ENCODE assay signal across 11 cellular contexts in genomic region chr15:88897142-88897455, GRCh38. TPM values are rescaled to one million over a fixed set of nuclear protein-coding genes. Genes with fewer than 3 reads are reported as not detected.
DNase-seq lines count a peak whose midpoint lies in the region; ATAC-seq and TF ChIP-seq lines count a peak whose summit lies in the region.
"Had no signal": no experiment of that assay in that cellular context is flagged by ENCODE, and none has a peak within 500 bp of the region (broad histone marks: within the 10 kb centered on the region; RNA-seq: fewer than 3 reads in every experiment).

No MANE protein-coding gene starts in this region.

- peaks cover 11% of the 10 kb centered on the region for H3K27me3 ChIP-seq in cardiac muscle cell
- H3K27me3 ChIP-seq in mammary epithelial cell (ENCODE audit: insufficient read depth, low read length): no peaks in the 10 kb centered on the region
- no peaks in the 10 kb centered on the region for H3K27me3 ChIP-seq in naive thymus-derived CD4-positive, alpha-beta T cell (ENCODE audit: control insufficient read depth in 2 of 2, insufficient read depth in 2 of 2, low read length in 2 of 2)

- POLR2A ChIA-PET in naive thymus-derived CD4-positive, alpha-beta T cell (lab: Charles Lee): interaction anchor here (0.6 to 6.8 kb wide), 2 partner anchors 7 to 24 kb away, joined by 3 to 41 read pairs; no protein-coding TSS in a partner anchor

- H3K27me3 Mint-ChIP-seq in naive thymus-derived CD4-positive, alpha-beta T cell: no peaks in the 10 kb centered on the region
- H3K27me3 Mint-ChIP-seq in type B pancreatic cell: peaks cover 20% of the 10 kb centered on the region

- H3K4me3 ChIP-seq in cardiac muscle cell: no peak overlapping the region
- no peak overlapping the region for H3K4me3 ChIP-seq in mammary epithelial cell (replicated peaks in 1 of 3; ENCODE audit: insufficient read depth in 1 of 3, low read depth in 2 of 3, low read length in 3 of 3)
- peak overlapping the region; percentile 32 for H3K4me3 ChIP-seq in naive thymus-derived CD4-positive, alpha-beta T cell (ENCODE audit: low read length)
- H3K4me3 ChIP-seq: SJCRH30 had no signal

- peak overlapping the region; percentile 66 for H2AFZ ChIP-seq in mammary epithelial cell (ENCODE audit: low read depth, low read length)

- in situ Hi-C loops in mammary epithelial cell (cut with MboI; ENCODE audit: low sequenced_read_pairs in 2 of 2): no loop called here

- H3K4me2 ChIP-seq in mammary epithelial cell (ENCODE audit: insufficient read depth, low read depth, low read length): peak overlapping the region; percentile 48

- H3K4me1 Mint-ChIP-seq in naive thymus-derived CD4-positive, alpha-beta T cell: peaks cover 31 to 57% (median 46%) of the 10 kb centered on the region in 7 donors
- peaks cover 19% of the 10 kb centered on the region for H3K4me1 Mint-ChIP-seq in type B pancreatic cell (ENCODE audit: unreplicated experiment)

- no peaks in the 10 kb centered on the region for H3K9me3 Mint-ChIP-seq in naive thymus-derived CD4-positive, alpha-beta T cell
- no peaks in the 10 kb centered on the region for H3K9me3 Mint-ChIP-seq in type B pancreatic cell
- H3K9me3 Mint-ChIP-seq: activated T-helper 1 cell treated with anti-CD3 and anti-CD28 coated beads, Interleukin-12 subunit alpha, Interleukin-12 subunit beta, Interleukin-2, Interleukin-4 antibody, amounts not matched to agents 30 ng/mL and 10 ng/mL and 1 ng/mL, durations not matched to agents 14 hours and 24 hours and 36 hours had no signal

- no peaks in the 10 kb centered on the region for H3K79me2 ChIP-seq in mammary epithelial cell (ENCODE audit: insufficient read depth, low read length)

- no peaks in the 10 kb centered on the region for H4K20me1 ChIP-seq in mammary epithelial cell (ENCODE audit: insufficient read depth, low read length)

- WGBS in mammary epithelial cell (ENCODE audit: low coverage, missing lambda C conversion rate): 20% methylated on average over 1 of the region's 8 CpGs

- DNase-seq in cardiac muscle cell (ENCODE audit: low read depth in 1 of 2, low spot score in 1 of 2) (no peak), left cardiac atrium (no peak), mammary epithelial cell (no peak), type B pancreatic cell (ENCODE audit: extremely low spot score, unreplicated experiment) (no peak), DMS153 (lab: John Stamatoyannopoulos, UW) (no peak)
- no peak for DNase-seq in naive thymus-derived CD4-positive, alpha-beta T cell
- no peak for DNase-seq in activated CD4-positive, alpha-beta T cell treated with anti-CD3 and anti-CD28 coated beads, Interleukin-2, amount 50 U/mL, for 4 hours
- DNase-seq: NCI-H1092 treated with DMSO at 0.1 percent for 48 hours had no signal

- no peaks in the 10 kb centered on the region for H3K9me3 ChIP-seq in cardiac muscle cell (ENCODE audit: low read depth)
- no peaks in the 10 kb centered on the region for H3K9me3 ChIP-seq in mammary epithelial cell (replicated peaks; ENCODE audit: insufficient read depth, low read length)
- H3K9me3 ChIP-seq in naive thymus-derived CD4-positive, alpha-beta T cell (ENCODE audit: control insufficient read depth in 2 of 3, low read length in 3 of 3): no peaks in the 10 kb centered on the region
- H3K9me3 ChIP-seq: SJCRH30 had no signal

- no peak overlapping the region for H3K9ac ChIP-seq in mammary epithelial cell (ENCODE audit: insufficient read depth, low read length)

- no peak for TF ChIP-seq POLR2A in GM18505 (IDR thresholded peaks at IDR 0.05; ENCODE audit: borderline replicate concordance, extremely low read depth, insufficient read depth, insufficient read length)

- ATAC-seq in left cardiac atrium (no peak), GM18505 (IDR thresholded peaks at IDR 0.05; ENCODE audit: unreplicated experiment) (no peak)
- no peak for ATAC-seq in naive thymus-derived CD4-positive, alpha-beta T cell

- dilution Hi-C loops in mammary epithelial cell (cut with HindIII; ENCODE audit: low sequenced_read_pairs): no loop called here

- H3K4me3 Mint-ChIP-seq in naive thymus-derived CD4-positive, alpha-beta T cell: peak overlapping the region; percentile 24 to 83 (median 60)
- no peak overlapping the region for H3K4me3 Mint-ChIP-seq in type B pancreatic cell

- H3K27ac Mint-ChIP-seq in naive thymus-derived CD4-positive, alpha-beta T cell: peak overlapping the region in 8 of 9 donors; percentile 20 to 97 (median 80)
- H3K27ac Mint-ChIP-seq in type B pancreatic cell: peak overlapping the region; percentile 73

- peaks cover 12% of the 10 kb centered on the region for H3K36me3 ChIP-seq in cardiac muscle cell
- H3K36me3 ChIP-seq in mammary epithelial cell (ENCODE audit: insufficient read depth, low read length): no peaks in the 10 kb centered on the region
- peaks cover 0 to 17% (median 0%) of the 10 kb centered on the region in 3 experiments for H3K36me3 ChIP-seq in naive thymus-derived CD4-positive, alpha-beta T cell (ENCODE audit: control insufficient read depth in 2 of 3, insufficient read depth in 3 of 3, low read length in 3 of 3)
- H3K36me3 ChIP-seq: SJCRH30 had no signal

- H3K4me1 ChIP-seq in cardiac muscle cell (ENCODE audit: low read depth) (peaks cover 16% of the 10 kb centered on the region), mammary epithelial cell (ENCODE audit: insufficient read depth, low read length) (peaks cover 18% of the 10 kb centered on the region)
- peaks cover 27 to 33% of the 10 kb centered on the region in 2 donors for H3K4me1 ChIP-seq in naive thymus-derived CD4-positive, alpha-beta T cell (ENCODE audit: control insufficient read depth in 2 of 2, insufficient read depth in 2 of 2, low read length in 2 of 2)

- CTCF ChIA-PET in mammary epithelial cell (lab: Charles Lee; ENCODE audit: low non-redundant PET): no interaction called here
- CTCF ChIA-PET in naive thymus-derived CD4-positive, alpha-beta T cell (lab: Charles Lee): interaction anchor here (0.6 to 8.1 kb wide), 5 partner anchors 7 to 113 kb away, joined by 3 to 99 read pairs (median 3); no protein-coding TSS in a partner anchor

- intact Hi-C loops in left cardiac atrium (cut with DNase I): loop anchor here in 1 of 2 donors (10.0 kb wide), 1 partner anchor 272 kb away; the partner anchor contains the start of gene AEN
- intact Hi-C loops in mammary epithelial cell (cut with micrococcal nuclease): loop anchor here (1.0 to 5.0 kb wide), 3 partner anchors 240 to 420 kb away; partner anchors contain the start of gene FANCI
- intact Hi-C loops in naive thymus-derived CD4-positive, alpha-beta T cell (cut with micrococcal nuclease): loop anchor here in 1 of 2 donors (1.0 kb wide), 1 partner anchor 430 kb away; the partner anchor contains the start of genes MRPL46 and MRPS11

- no TSS peak for BruUV-seq in mammary epithelial cell (replicated peaks; lab: Mats Ljungman, UMichigan)

- H3K36me3 Mint-ChIP-seq in naive thymus-derived CD4-positive, alpha-beta T cell: peaks cover 0 to 17% (median 0%) of the 10 kb centered on the region in 5 donors
- H3K36me3 Mint-ChIP-seq in type B pancreatic cell: no peaks in the 10 kb centered on the region

- peak overlapping the region; percentile 36 for H3K27ac ChIP-seq in cardiac muscle cell
- no peak overlapping the region for H3K27ac ChIP-seq in mammary epithelial cell (ENCODE audit: insufficient read depth, low read depth, low read length)
- H3K27ac ChIP-seq in naive thymus-derived CD4-positive, alpha-beta T cell (ENCODE audit: low read depth, low read length): peak overlapping the region; percentile 44

- TF ChIP-seq CTCF in cardiac muscle cell (IDR thresholded peaks at IDR 0.05; ENCODE audit: low read depth, low read length) (no peak), mammary epithelial cell (conservative IDR thresholded peaks at IDR 0.05 in 1 of 2, IDR thresholded peaks at IDR 0.05 in 1 of 2; ENCODE audit: extremely low read depth in 1 of 2, insufficient read depth in 1 of 2, low read depth in 1 of 2, low read length in 2 of 2) (no peak), type B pancreatic cell (conservative IDR thresholded peaks at IDR 0.05) (no peak)

RNA-seq across cellular contexts. Expression of gene HAPLN3, which starts 1.8 kb away (rescaled TPM):
- 9.9 and 21.7 TPM in 2 replicates for total RNA-seq in cardiac muscle cell
- 6.8 and 8.1 TPM in 2 replicates for polyA plus RNA-seq in cardiac muscle cell
- total RNA-seq in left cardiac atrium: 1 to 10 TPM; 3.3 to 7.2 TPM
- 1 to 10 TPM; 1.5 to 3.8 TPM for total RNA-seq in mammary epithelial cell
- 4.4 TPM for polyA plus RNA-seq in mammary epithelial cell
- polyA minus RNA-seq in mammary epithelial cell: not detected
- 100 to 1,000 TPM in 3 of 5 experiments, 10 to 100 TPM in 2; 64.0 to 158 (median 144) TPM for total RNA-seq in naive thymus-derived CD4-positive, alpha-beta T cell
- polyA plus RNA-seq in naive thymus-derived CD4-positive, alpha-beta T cell: 10 to 100 TPM; 37.1 to 44.4 TPM
- 3.2 and 10.4 TPM in 2 replicates for total RNA-seq in type B pancreatic cell (ENCODE audit: low replicate concordance)

RNA-seq across cellular contexts. Expression of gene MFGE8, which starts 16.1 kb away (rescaled TPM):
- total RNA-seq in cardiac muscle cell (300 and 307 TPM in 2 replicates), left cardiac atrium (100 to 1,000 TPM; 250 to 412 TPM), mammary epithelial cell (100 to 1,000 TPM in 1 of 2 donors, 10 to 100 TPM in 1; 81.4 to 145 TPM), type B pancreatic cell (ENCODE audit: low replicate concordance) (82.0 and 162 TPM in 2 replicates)
- polyA plus RNA-seq in cardiac muscle cell (286 and 326 TPM in 2 replicates), mammary epithelial cell (115 TPM)
- polyA minus RNA-seq in mammary epithelial cell: 109 TPM
- 100 to 1,000 TPM in 2 of 5 experiments, 10 to 100 TPM in 3; 26.3 to 106 (median 90.3) TPM for total RNA-seq in naive thymus-derived CD4-positive, alpha-beta T cell
- 10 to 100 TPM in 1 of 2 donors, 1 to 10 TPM in 1; 6.3 to 12.4 TPM for polyA plus RNA-seq in naive thymus-derived CD4-positive, alpha-beta T cell
